ENCODE assay signal across 1 cellular context in the genomic region with DNA sequence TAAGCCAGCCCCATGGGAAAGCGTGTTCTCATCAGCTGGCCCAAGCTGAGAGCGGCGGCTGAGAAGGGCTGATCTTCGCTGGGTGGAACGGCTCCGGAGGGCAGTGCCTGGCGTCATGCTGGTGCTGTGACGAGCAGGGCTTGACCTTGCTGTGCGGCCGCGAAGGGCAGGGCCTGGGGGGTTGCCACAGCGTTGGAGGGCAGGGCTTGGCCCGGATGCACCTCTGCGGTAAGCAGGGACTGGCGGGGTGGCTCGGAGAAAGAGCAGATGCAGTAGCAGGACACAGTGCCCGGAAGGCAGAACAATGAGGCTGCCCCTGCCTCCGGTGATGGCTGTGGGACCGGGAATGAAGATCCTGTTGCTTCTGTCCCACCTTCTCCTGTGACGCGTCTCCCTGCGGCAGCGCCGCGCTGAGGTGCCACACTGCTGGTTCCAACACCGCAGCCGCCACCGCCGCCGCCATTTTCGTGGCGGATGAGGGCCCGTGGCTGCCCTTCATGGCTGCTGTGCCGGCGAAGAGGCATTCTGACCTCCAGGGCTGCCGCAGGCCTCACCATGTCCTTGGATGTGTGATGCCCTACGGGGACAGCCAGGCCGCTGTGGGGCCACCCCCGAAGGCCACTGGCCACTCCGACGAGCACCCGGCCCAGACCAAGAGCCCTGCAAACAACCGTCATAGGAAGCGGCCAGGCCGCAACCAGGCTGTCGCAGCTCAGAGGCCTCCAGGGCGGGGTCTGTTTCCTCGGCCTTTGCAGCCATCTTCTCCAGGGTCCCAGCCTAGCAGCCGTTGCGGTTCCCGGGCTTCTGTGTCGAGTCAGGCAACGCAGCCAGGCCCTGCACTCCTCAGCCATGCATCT.
TF ChIP-seq lines count a peak whose summit lies in the region.

No MANE protein-coding gene starts in this region.

TF ChIP-seq in SK-N-SH, 30 proteins besides CTCF, POLR2A, EP300 and RAD21 (continued from another document):
- TF ChIP-seq, protein P1, sequence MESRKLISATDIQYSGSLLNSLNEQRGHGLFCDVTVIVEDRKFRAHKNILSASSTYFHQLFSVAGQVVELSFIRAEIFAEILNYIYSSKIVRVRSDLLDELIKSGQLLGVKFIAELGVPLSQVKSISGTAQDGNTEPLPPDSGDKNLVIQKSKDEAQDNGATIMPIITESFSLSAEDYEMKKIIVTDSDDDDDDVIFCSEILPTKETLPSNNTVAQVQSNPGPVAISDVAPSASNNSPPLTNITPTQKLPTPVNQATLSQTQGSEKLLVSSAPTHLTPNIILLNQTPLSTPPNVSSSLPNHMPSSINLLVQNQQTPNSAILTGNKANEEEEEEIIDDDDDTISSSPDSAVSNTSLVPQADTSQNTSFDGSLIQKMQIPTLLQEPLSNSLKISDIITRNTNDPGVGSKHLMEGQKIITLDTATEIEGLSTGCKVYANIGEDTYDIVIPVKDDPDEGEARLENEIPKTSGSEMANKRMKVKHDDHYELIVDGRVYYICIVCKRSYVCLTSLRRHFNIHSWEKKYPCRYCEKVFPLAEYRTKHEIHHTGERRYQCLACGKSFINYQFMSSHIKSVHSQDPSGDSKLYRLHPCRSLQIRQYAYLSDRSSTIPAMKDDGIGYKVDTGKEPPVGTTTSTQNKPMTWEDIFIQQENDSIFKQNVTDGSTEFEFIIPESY (IDR thresholded peaks at IDR 0.05; ENCODE audit: borderline replicate concordance, low read depth), result no peak
- TF ChIP-seq EZH2phosphoT487 (IDR thresholded peaks at IDR 0.05; ENCODE audit: borderline replicate concordance, low read depth) (no peak), POLR2AphosphoS5 (IDR thresholded peaks at IDR 0.05; ENCODE audit: low read depth, low read length) (no peak), FOXM1 (IDR thresholded peaks at IDR 0.05; ENCODE audit: low read depth) (no peak), SIN3A (IDR thresholded peaks at IDR 0.05; ENCODE audit: borderline replicate concordance, low read depth, low read length) (no peak), TEAD4 (IDR thresholded peaks at IDR 0.05; ENCODE audit: borderline replicate concordance, insufficient read depth) (no peak), FOSL2 (IDR thresholded peaks at IDR 0.05; ENCODE audit: borderline replicate concordance, low read depth) (no peak)
- TF ChIP-seq, protein P2, sequence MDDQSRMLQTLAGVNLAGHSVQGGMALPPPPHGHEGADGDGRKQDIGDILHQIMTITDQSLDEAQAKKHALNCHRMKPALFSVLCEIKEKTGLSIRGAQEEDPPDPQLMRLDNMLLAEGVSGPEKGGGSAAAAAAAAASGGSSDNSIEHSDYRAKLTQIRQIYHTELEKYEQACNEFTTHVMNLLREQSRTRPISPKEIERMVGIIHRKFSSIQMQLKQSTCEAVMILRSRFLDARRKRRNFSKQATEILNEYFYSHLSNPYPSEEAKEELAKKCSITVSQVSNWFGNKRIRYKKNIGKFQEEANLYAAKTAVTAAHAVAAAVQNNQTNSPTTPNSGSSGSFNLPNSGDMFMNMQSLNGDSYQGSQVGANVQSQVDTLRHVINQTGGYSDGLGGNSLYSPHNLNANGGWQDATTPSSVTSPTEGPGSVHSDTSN (IDR thresholded peaks at IDR 0.05), result no peak
